ENCODE assay signal across 15 cellular contexts in genomic region chr6:79468116-79468515, GRCh38.
DNase-seq lines count a peak whose midpoint lies in the region; ATAC-seq and TF ChIP-seq lines count a peak whose summit lies in the region.
"Had no signal": no experiment of that assay in that cellular context is flagged by ENCODE, and none has a peak within 500 bp of the region (broad histone marks: within the 10 kb centered on the region; RNA-seq: fewer than 3 reads in every experiment).

No MANE protein-coding gene starts in this region.

- H3K4me3 Mint-ChIP-seq in neural progenitor cell, result no peak overlapping the region
- H3K4me3 Mint-ChIP-seq in activated T-cell treated with anti-CD3 and anti-CD28 coated beads, Interleukin-2, amount 50 U/mL, for 24 hours, result no peak overlapping the region
- no peak overlapping the region for H3K4me3 Mint-ChIP-seq in activated T-helper 17 cell treated with anti-CD3 and anti-CD28 coated beads, Interleukin-2, amount 50 U/mL, for 72 hours
- H3K4me3 Mint-ChIP-seq: naive thymus-derived CD4-positive, alpha-beta T cell had no signal

- H3K4me2 ChIP-seq in PC-9 (0 out of 2 replicates have a peak overlapping the region, but pooled peaks have one; percentile 19), neural progenitor cell (no peak overlapping the region)
- H3K4me2 ChIP-seq: hepatocyte had no signal

- CTCF ChIA-PET in PC-9 (lab: Charles Lee), result no interaction called here

- no peak overlapping the region for H3K27ac Mint-ChIP-seq in neural progenitor cell
- H3K27ac Mint-ChIP-seq in activated T-cell treated with anti-CD3 and anti-CD28 coated beads, Interleukin-2, amount 50 U/mL, for 24 hours, result no peak overlapping the region
- H3K27ac Mint-ChIP-seq in activated T-helper 17 cell treated with anti-CD3 and anti-CD28 coated beads, Interleukin-2, amount 50 U/mL, for 72 hours, result no peak overlapping the region
- H3K27ac Mint-ChIP-seq: naive thymus-derived CD4-positive, alpha-beta T cell had no signal

- peaks cover 14% of the 10 kb centered on the region for H3K4me1 Mint-ChIP-seq in neural progenitor cell
- no peaks in the 10 kb centered on the region for H3K4me1 Mint-ChIP-seq in activated T-cell treated with anti-CD3 and anti-CD28 coated beads, Interleukin-2, amount 50 U/mL, for 24 hours (ENCODE audit: low read depth)
- no peaks in the 10 kb centered on the region for H3K4me1 Mint-ChIP-seq in activated T-helper 17 cell treated with anti-CD3 and anti-CD28 coated beads, Interleukin-2, amount 50 U/mL, for 72 hours

- intact Hi-C loops in PC-9 (cut with micrococcal nuclease; ENCODE audit: unreplicated experiment), result loop anchor here (5.0 kb wide), 2 partner anchors 69 to 244 kb away; partner anchors contain the start of gene LCA5

- peaks cover 14% of the 10 kb centered on the region for H3K4me1 ChIP-seq in PC-9 (replicated peaks; ENCODE audit: insufficient read depth)
- H3K4me1 ChIP-seq in neural progenitor cell, result peaks cover 9% of the 10 kb centered on the region
- H3K4me1 ChIP-seq: psoas muscle had no signal

- H4K20me1 ChIP-seq in PC-9 (ENCODE audit: insufficient read depth) (no peaks in the 10 kb centered on the region), neural progenitor cell (ENCODE audit: low read depth) (no peaks in the 10 kb centered on the region)

- POLR2A ChIA-PET in PC-9 (lab: Charles Lee; ENCODE audit: unreplicated experiment), result no interaction called here

- no peaks in the 10 kb centered on the region; the same call in 1 of the 2 replicates for H3K9me3 ChIP-seq in PC-9 (ENCODE audit: insufficient read depth, low read depth)
- H3K9me3 ChIP-seq in neural progenitor cell (ENCODE audit: low read depth), result no peaks in the 10 kb centered on the region
- H3K9me3 ChIP-seq: psoas muscle had no signal

- no peak for ATAC-seq in activated T-helper 17 cell treated with anti-CD3 and anti-CD28 coated beads, Interleukin-2, amount 50 U/mL, for 72 hours (replicated peaks)
- ATAC-seq in HG03571 (IDR thresholded peaks at IDR 0.05; ENCODE audit: unreplicated experiment) (no peak), GM21526 (IDR thresholded peaks at IDR 0.05; ENCODE audit: low FRiP score, unreplicated experiment) (no peak)
- ATAC-seq: psoas muscle had no signal

- H3K27me3 Mint-ChIP-seq in neural progenitor cell (ENCODE audit: insufficient read depth, low read depth), result no peaks in the 10 kb centered on the region
- H3K27me3 Mint-ChIP-seq in activated T-cell treated with anti-CD3 and anti-CD28 coated beads, Interleukin-2, amount 50 U/mL, for 24 hours, result peaks cover 15% of the 10 kb centered on the region
- H3K27me3 Mint-ChIP-seq in activated T-helper 17 cell treated with anti-CD3 and anti-CD28 coated beads, Interleukin-2, amount 50 U/mL, for 72 hours, result peaks cover 22% of the 10 kb centered on the region

- no TSS peak for BruUV-seq in PC-9 (replicated peaks; lab: Mats Ljungman, UMichigan)

- H3F3A ChIP-seq in PC-9 (ENCODE audit: insufficient read depth, low read depth), result 0 out of 2 replicates have a peak, but pooled peaks cover 8% of the 10 kb centered on the region
- no peaks in the 10 kb centered on the region for H3F3A ChIP-seq in neural progenitor cell (ENCODE audit: low read depth)

- H2AFZ ChIP-seq in PC-9, result no peak overlapping the region
- H2AFZ ChIP-seq in neural progenitor cell (replicated peaks), result peak overlapping the region; percentile 15
- H2AFZ ChIP-seq: hepatocyte had no signal

- H3K4me3 ChIP-seq in PC-9 (no peak overlapping the region), neural progenitor cell (no peak overlapping the region)
- H3K4me3 ChIP-seq: hepatocyte, psoas muscle had no signal

- no peaks in the 10 kb centered on the region for H3K9me2 ChIP-seq in PC-9 (ENCODE audit: insufficient read depth)

- H3K27ac ChIP-seq in PC-9, result no peak overlapping the region
- no peak overlapping the region for H3K27ac ChIP-seq in neural progenitor cell
- H3K27ac ChIP-seq: epithelial cell of prostate, hepatocyte, psoas muscle had no signal

- no peaks in the 10 kb centered on the region for H3K9me3 Mint-ChIP-seq in neural progenitor cell
- H3K9me3 Mint-ChIP-seq in activated T-cell treated with anti-CD3 and anti-CD28 coated beads, Interleukin-2, amount 50 U/mL, for 24 hours, result no peaks in the 10 kb centered on the region
- H3K9me3 Mint-ChIP-seq in activated T-helper 17 cell treated with anti-CD3 and anti-CD28 coated beads, Interleukin-2, amount 50 U/mL, for 72 hours, result no peaks in the 10 kb centered on the region
- H3K9me3 Mint-ChIP-seq: naive thymus-derived CD4-positive, alpha-beta T cell had no signal

- H3K27me3 ChIP-seq in PC-9 (ENCODE audit: insufficient read depth, low read depth), result no peaks in the 10 kb centered on the region
- H3K27me3 ChIP-seq in neural progenitor cell, result no peaks in the 10 kb centered on the region
- H3K27me3 ChIP-seq: hepatocyte had no signal

- no peaks in the 10 kb centered on the region for H3K79me2 ChIP-seq in PC-9 (ENCODE audit: low read depth)
- no peaks in the 10 kb centered on the region for H3K79me2 ChIP-seq in neural progenitor cell (ENCODE audit: low read depth)
- H3K79me2 ChIP-seq: hepatocyte had no signal

- peak; percentile 23 for DNase-seq in ELR (ENCODE audit: low read depth)
- DNase-seq in PC-9, result peak in 1 of 2 experiments; percentile 29
- DNase-seq in fibroblast of peridontal ligament (ENCODE audit: extremely low read depth), result peak; percentile 25
- DNase-seq in neural progenitor cell (ENCODE audit: low spot score), result no peak
- no peak for DNase-seq in activated T-cell treated with anti-CD3 and anti-CD28 coated beads, Interleukin-2, amount 50 U/mL, for 24 hours
- DNase-seq: activated CD4-positive, alpha-beta T cell treated with anti-CD3 and anti-CD28 coated beads, Interleukin-2, amount 50 U/mL, for 48 hours; amniotic stem cell; naive thymus-derived CD4-positive, alpha-beta T cell; NCI-H187 treated with DMSO at 0.1 percent for 48 hours; psoas muscle had no signal

- H3K9ac ChIP-seq in neural progenitor cell, result no peak overlapping the region

- TF ChIP-seq CTCF in PC-9 (conservative IDR thresholded peaks at IDR 0.05), result no peak
- TF ChIP-seq CTCF in neural progenitor cell (IDR thresholded peaks at IDR 0.05), result no peak

- H3K36me3 ChIP-seq in PC-9 (ENCODE audit: low read depth), result no peaks in the 10 kb centered on the region
- H3K36me3 ChIP-seq in neural progenitor cell, result no peaks in the 10 kb centered on the region

- H3K36me3 Mint-ChIP-seq in neural progenitor cell, result no peaks in the 10 kb centered on the region
- no peaks in the 10 kb centered on the region for H3K36me3 Mint-ChIP-seq in activated T-cell treated with anti-CD3 and anti-CD28 coated beads, Interleukin-2, amount 50 U/mL, for 24 hours (ENCODE audit: low read depth)
- no peaks in the 10 kb centered on the region for H3K36me3 Mint-ChIP-seq in activated T-helper 17 cell treated with anti-CD3 and anti-CD28 coated beads, Interleukin-2, amount 50 U/mL, for 72 hours (ENCODE audit: low read depth)
- H3K36me3 Mint-ChIP-seq: naive thymus-derived CD4-positive, alpha-beta T cell had no signal

Comparison
In these comparisons a context has a peak if more than half of its experiments do, and no peak if none do; other contexts are left out.
1. DNase-seq: peak in ELR (single experiment) and fibroblast of peridontal ligament (single experiment); none in neural progenitor cell (single experiment) and activated T-cell treated with anti-CD3 and anti-CD28 coated beads, Interleukin-2, amount 50 U/mL, for 24 hours (single experiment).